ENCODE assay signal across 8 cellular contexts in the genomic region with DNA sequence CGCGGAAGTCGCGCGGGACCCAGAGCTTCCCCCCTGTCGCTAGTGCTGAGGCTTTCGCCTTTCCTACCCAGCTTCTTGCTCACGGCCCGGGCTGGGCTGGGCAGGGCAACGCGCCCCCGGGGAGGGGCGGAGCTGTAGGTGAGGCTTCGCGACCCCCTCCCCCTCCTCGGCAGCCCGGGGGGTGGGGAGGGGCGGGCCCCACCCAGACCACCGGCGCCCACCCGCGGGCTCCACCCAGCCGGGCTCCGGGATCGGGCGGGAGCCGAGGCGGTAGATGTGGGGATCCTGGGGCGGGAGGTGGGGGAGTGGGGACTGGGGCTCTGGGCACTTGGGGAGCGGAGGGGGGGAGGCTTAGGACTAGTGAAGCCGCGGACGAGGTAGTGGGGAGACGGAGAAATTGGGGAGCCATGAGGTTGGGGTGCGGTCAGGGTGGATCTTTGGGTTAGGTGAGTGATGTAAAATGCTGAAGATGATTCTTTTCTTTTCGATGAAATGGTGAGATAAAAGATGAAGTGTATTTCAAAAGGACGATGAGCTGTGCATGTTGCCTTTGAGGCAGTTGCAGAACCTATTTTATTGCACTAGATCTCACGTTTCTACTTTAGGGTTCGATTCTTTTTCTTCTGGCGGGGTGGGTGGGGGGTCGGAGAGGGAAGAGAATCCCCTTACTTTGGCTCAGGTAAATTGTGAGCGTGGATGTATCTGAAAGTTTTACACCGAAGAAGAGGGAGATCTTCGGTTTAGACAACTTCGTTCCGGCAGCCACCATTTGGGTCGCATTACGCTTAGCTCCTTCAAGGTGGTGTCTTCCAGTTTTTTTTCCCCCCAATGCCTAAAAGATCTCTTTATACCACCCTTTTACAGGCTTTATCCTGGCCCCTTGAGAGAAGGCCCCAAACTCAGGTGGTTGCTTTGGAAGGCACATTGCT. TPM values are rescaled to one million over a fixed set of nuclear protein-coding genes. Genes with fewer than 3 reads are reported as not detected.
A peak's percentile ranks its signal among the peaks of the same experiment; 100 is the strongest.
DNase-seq lines count a peak whose midpoint lies in the region; ATAC-seq and TF ChIP-seq lines count a peak whose summit lies in the region.

No MANE protein-coding gene starts in this region.

- H4K20me1 ChIP-seq in SU-DHL-6 (ENCODE audit: low read depth, low read length): 0 out of 2 replicates have a peak, but pooled peaks cover 5% of the 10 kb centered on the region

- peak overlapping the region; percentile 98 for H3K4me3 Mint-ChIP-seq in type B pancreatic cell

- no peaks in the 10 kb centered on the region for H3K36me3 ChIP-seq in SU-DHL-6 (ENCODE audit: low read length)
- no peaks in the 10 kb centered on the region for H3K36me3 ChIP-seq in endocrine pancreas (ENCODE audit: control insufficient read depth, insufficient read depth, low read length)
- no peaks in the 10 kb centered on the region for H3K36me3 ChIP-seq in mucosa of descending colon (ENCODE audit: low read depth)

- H3K4me1 ChIP-seq in endocrine pancreas (ENCODE audit: control insufficient read depth, insufficient read depth, low read length) (peaks cover 28% of the 10 kb centered on the region), mucosa of descending colon (ENCODE audit: low read depth) (peaks cover 23% of the 10 kb centered on the region)

- H3K27ac ChIP-seq in SU-DHL-6 (ENCODE audit: low read depth, low read length): no peak overlapping the region

- H3K27me3 Mint-ChIP-seq in type B pancreatic cell: peaks cover 4% of the 10 kb centered on the region

- no peaks in the 10 kb centered on the region for H3K9me3 Mint-ChIP-seq in type B pancreatic cell

- H3K79me2 ChIP-seq in SU-DHL-6 (ENCODE audit: insufficient read depth, low read length): 0 out of 2 replicates have a peak, but pooled peaks cover 5% of the 10 kb centered on the region

- H3K9me3 ChIP-seq in SU-DHL-6 (ENCODE audit: insufficient read depth, low read length) (no peaks in the 10 kb centered on the region), endocrine pancreas (ENCODE audit: control insufficient read depth, low read length) (no peaks in the 10 kb centered on the region), mucosa of descending colon (no peaks in the 10 kb centered on the region)

- H3K36me3 Mint-ChIP-seq in type B pancreatic cell: peaks cover 3% of the 10 kb centered on the region

- peak overlapping the region; percentile 92 for H2AFZ ChIP-seq in SU-DHL-6 (ENCODE audit: low read depth, low read length, severe bottlenecking)

- intact Hi-C loops in mucosa of descending colon (cut with DNase I, micrococcal nuclease): no loop called here

- H3K9me2 ChIP-seq in SU-DHL-6 (replicated peaks; ENCODE audit: insufficient read depth, low read length): no peaks in the 10 kb centered on the region

- H3K27me3 ChIP-seq in SU-DHL-6 (ENCODE audit: low read length) (no peaks in the 10 kb centered on the region), endocrine pancreas (ENCODE audit: control insufficient read depth, insufficient read depth, low read length) (no peaks in the 10 kb centered on the region)

- TF ChIP-seq CTCF in SU-DHL-6 (IDR thresholded peaks at IDR 0.05; ENCODE audit: insufficient read depth, low read length, poor library complexity, severe bottlenecking) (no peak), mucosa of descending colon (IDR thresholded peaks at IDR 0.05) (no peak), type B pancreatic cell (conservative IDR thresholded peaks at IDR 0.05) (no peak)

- H3K4me2 ChIP-seq in SU-DHL-6 (ENCODE audit: low read depth, low read length, poor library complexity, severe bottlenecking): peak overlapping the region; percentile 82

- H3F3A ChIP-seq in SU-DHL-6 (ENCODE audit: insufficient read depth): peaks cover 23% of the 10 kb centered on the region

- peaks cover 17% of the 10 kb centered on the region for H3K4me1 Mint-ChIP-seq in type B pancreatic cell (ENCODE audit: unreplicated experiment)

- ATAC-seq in mucosa of descending colon (peak; percentile 38), GM19467 (IDR thresholded peaks at IDR 0.05; ENCODE audit: unreplicated experiment) (no peak)

- H3K27ac Mint-ChIP-seq in type B pancreatic cell: peak overlapping the region; percentile 99

- DNase-seq in 8988T: peak; percentile 54
- peak; percentile 43 for DNase-seq in HT-29 (ENCODE audit: low spot score)
- peak in 1 of 3 donors; percentile 33 for DNase-seq in mucosa of descending colon
- DNase-seq in type B pancreatic cell (ENCODE audit: extremely low spot score, unreplicated experiment): no peak

- H3K9ac ChIP-seq in SU-DHL-6 (ENCODE audit: low read length): peak overlapping the region; percentile 72
- H3K9ac ChIP-seq in endocrine pancreas (ENCODE audit: control insufficient read depth, insufficient read depth, low read length): peak overlapping the region; percentile 82

- peak overlapping the region; percentile 76 for H3K4me3 ChIP-seq in GM08714 (ENCODE audit: low read length)
- H3K4me3 ChIP-seq in SU-DHL-6 (ENCODE audit: insufficient read depth, low read length, poor library complexity, severe bottlenecking): peak overlapping the region; percentile 65
- peak overlapping the region; percentile 96 for H3K4me3 ChIP-seq in endocrine pancreas (ENCODE audit: control insufficient read depth, insufficient read depth, low read length)
- peak overlapping the region; percentile 63 for H3K4me3 ChIP-seq in mucosa of descending colon

RNA-seq across cellular contexts. Expression of a gene that starts 0.6 kb away (rescaled TPM):
- total RNA-seq in HT-29 (2014; rRNA removed; shearing (Covaris generic)): 10.0 and 11.6 TPM in 2 replicates
- total RNA-seq in mucosa of descending colon (10 to 100 TPM; 42.6 to 76.3 (median 49.6) TPM), type B pancreatic cell (ENCODE audit: low replicate concordance) (62.8 and 83.5 TPM in 2 replicates)

RNA-seq across cellular contexts. Expression of a gene that starts 42.1 kb away (rescaled TPM):
- total RNA-seq in HT-29 (2014; rRNA removed; shearing (Covaris generic)): 1.9 and 9.1 TPM in 2 replicates
- total RNA-seq in mucosa of descending colon (10 to 100 TPM; 16.3 to 32.0 (median 28.9) TPM), type B pancreatic cell (ENCODE audit: low replicate concordance) (28.3 and 32.8 TPM in 2 replicates)
